In the genomic region with DNA sequence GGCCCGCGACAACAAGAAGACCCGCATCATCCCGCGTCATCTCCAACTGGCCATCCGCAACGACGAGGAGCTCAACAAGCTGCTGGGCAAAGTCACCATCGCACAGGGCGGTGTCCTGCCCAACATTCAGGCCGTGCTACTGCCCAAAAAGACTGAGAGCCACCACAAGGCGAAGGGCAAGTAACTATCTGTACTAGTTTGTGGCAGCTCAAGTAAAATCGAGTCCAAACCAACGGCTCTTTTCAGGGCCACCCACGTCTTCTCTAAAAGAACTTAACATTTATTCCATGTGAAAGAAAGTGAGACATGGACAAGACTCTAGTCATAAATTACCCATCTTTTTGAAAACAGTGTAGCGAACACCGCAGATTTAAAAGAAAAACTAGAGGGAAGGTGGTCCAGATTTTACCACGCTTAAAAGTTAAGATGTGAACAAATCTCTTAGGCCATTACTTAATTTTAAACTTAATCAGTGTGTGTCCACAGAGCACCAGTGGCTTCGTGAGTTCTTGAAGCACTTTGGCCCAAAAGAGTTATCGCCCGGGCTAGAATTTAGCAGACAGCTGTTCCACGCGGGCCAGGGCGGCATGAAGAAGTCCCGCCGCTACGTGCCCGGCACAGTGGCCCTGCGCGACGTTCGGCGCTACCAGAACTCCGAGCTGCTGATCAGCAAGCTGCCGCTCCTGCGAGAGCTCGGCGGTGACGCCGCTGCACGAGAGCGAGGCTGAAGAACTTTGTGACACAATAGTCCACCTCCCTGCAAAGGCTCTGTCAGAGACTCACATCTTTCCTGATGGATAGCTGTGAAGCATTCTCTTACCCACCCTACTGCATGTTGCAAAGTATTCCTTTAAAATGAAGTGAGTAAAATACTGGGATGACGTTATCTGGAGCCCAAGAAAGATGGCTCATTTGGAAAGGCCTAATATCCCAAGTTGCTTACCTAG, we compare ENCODE assay signal across 8 cellular contexts.
DNase-seq lines count a peak whose midpoint lies in the region; ATAC-seq and TF ChIP-seq lines count a peak whose summit lies in the region.

No MANE protein-coding gene starts in this region.

- H3K27ac ChIP-seq in left ventricle myocardium inferior (replicated peaks) = peak overlapping the region; percentile 90

- H3K27me3 ChIP-seq in left ventricle myocardium inferior (ENCODE audit: low read depth) = no peaks in the 10 kb centered on the region

- in situ Hi-C loops in SK-MEL-5 (cut with HindIII; ENCODE audit: low pct_unique_long_range_greater_than_20kb, low sequenced_read_pairs) = no loop called here

- TF ChIP-seq CTCF in left ventricle myocardium inferior (IDR thresholded peaks at IDR 0.05; ENCODE audit: borderline replicate concordance) = no peak

- intact Hi-C loops in left ventricle myocardium inferior (cut with micrococcal nuclease) (no loop called here), sciatic nerve (cut with DNase I) (no loop called here)

- peak; percentile 11 for ATAC-seq in sciatic nerve

- peaks cover 6% of the 10 kb centered on the region for H3K36me3 ChIP-seq in left ventricle myocardium inferior

- DNase-seq in NCI-H187 (lab: John Stamatoyannopoulos, UW) (peak; percentile 45), NCI-H187 treated with DMSO at 0.1 percent for 48 hours (lab: John Stamatoyannopoulos, UW) (no peak), SK-MEL-5 (ENCODE audit: low read depth, low spot score) (peak; percentile 53), left ventricle myocardium inferior (peak; percentile 54), sciatic nerve (ENCODE audit: low spot score) (peak; percentile 75), GM19238 (ENCODE audit: insufficient read length, low spot score) (no peak)
- DNase-seq in Jurkat, Clone E6-1 (ENCODE audit: low read depth, low spot score) = peak; percentile 67
- DNase-seq in activated naive CD4-positive, alpha-beta T cell treated with anti-CD3 and anti-CD28 coated beads, Interleukin-2, amount 50 U/mL, for 16 hours = peak; percentile 68

- no peaks in the 10 kb centered on the region for H3K9me3 ChIP-seq in left ventricle myocardium inferior (replicated peaks)

- H3K4me3 ChIP-seq in Jurkat, Clone E6-1 (ENCODE audit: low read length) = peak overlapping the region; percentile 68
- H3K4me3 ChIP-seq in left ventricle myocardium inferior = peak overlapping the region; percentile 74

- peaks cover 34% of the 10 kb centered on the region for H3K4me1 ChIP-seq in left ventricle myocardium inferior

Comparison
In these comparisons a context has a peak if more than half of its experiments do, and no peak if none do; other contexts are left out.
1. DNase-seq: peak in NCI-H187 (2 of 2), Jurkat, Clone E6-1 (single experiment), SK-MEL-5 (single experiment), activated naive CD4-positive, alpha-beta T cell treated with anti-CD3 and anti-CD28 coated beads, Interleukin-2, amount 50 U/mL, for 16 hours (single experiment), left ventricle myocardium inferior (single experiment) and sciatic nerve (single experiment); none in NCI-H187 treated with DMSO at 0.1 percent for 48 hours (single experiment) and GM19238 (single experiment).